In the genomic region with DNA sequence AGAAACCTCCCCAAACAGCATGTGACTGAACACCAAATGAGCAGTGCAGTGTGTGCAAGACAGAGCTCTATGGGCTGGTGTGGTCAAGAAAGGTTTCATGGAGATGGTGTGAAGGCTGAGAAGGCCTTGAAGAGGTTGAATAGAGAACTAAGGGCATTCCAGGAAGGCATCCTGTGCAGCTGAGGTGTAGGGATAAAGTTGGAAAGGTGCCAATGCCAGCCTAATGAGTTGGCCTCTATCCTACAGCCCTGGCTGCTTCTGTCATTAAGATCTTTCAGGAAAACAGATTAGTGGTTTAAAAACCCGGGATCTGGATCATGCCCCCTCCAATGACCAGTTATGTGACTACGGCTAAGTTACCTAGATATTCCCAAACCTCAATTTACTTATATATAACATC, we compare ENCODE assay signal across 17 cellular contexts. TPM values are rescaled to one million over a fixed set of nuclear protein-coding genes. Genes with fewer than 3 reads are reported as not detected.
DNase-seq lines count a peak whose midpoint lies in the region; ATAC-seq, FAIRE-seq and TF ChIP-seq lines count a peak whose summit lies in the region.
"Had no signal": no experiment of that assay in that cellular context is flagged by ENCODE, and none has a peak within 500 bp of the region (broad histone marks: within the 10 kb centered on the region; RNA-seq: fewer than 3 reads in every experiment).

No MANE protein-coding gene starts in this region.

- DNase-seq in DMS 273 (lab: John Stamatoyannopoulos, UW; ENCODE audit: unreplicated experiment) (peak; percentile 39), DMS 273 treated with DMSO at 0.1 percent for 48 hours (lab: John Stamatoyannopoulos, UW) (no peak), COLO668 (lab: John Stamatoyannopoulos, UW; ENCODE audit: unreplicated experiment) (peak; percentile 3), NCI-H2029 (lab: John Stamatoyannopoulos, UW) (peak; percentile 45), K562 (ENCODE audit: extremely low read depth in 1 of 4, low spot score in 3 of 4) (no peak), upper lobe of right lung (no peak)
- no peak for DNase-seq in activated T-cell treated with anti-CD3 and anti-CD28 coated beads, Interleukin-2, amount 50 U/mL, for 1 hour
- DNase-seq: CD8-positive, alpha-beta memory T cell; KBM-7; NCI-H1417 treated with DMSO at 0.1 percent for 48 hours; NCI-H510A treated with DMSO at 0.1 percent for 48 hours had no signal

- H3K79me2 ChIP-seq in K562 (ENCODE audit: control insufficient read depth, insufficient read depth, low read length), result peaks cover 81% of the 10 kb centered on the region

- CTCF ChIA-PET in K562 (lab: Yijun Ruan, JAX; ENCODE audit: low intra/inter-chr PET ratio), result no interaction called here

- H3K4me2 ChIP-seq in K562 (ENCODE audit: insufficient read depth, low read length), result no peak overlapping the region
- H3K4me2 ChIP-seq: BLaER1 had no signal

- POLR2A ChIA-PET in K562 (lab: Yijun Ruan, JAX), result interaction anchor here (1.9 kb wide), 2 partner anchors 13 to 15 kb away, joined by 8 to 9 read pairs; partner anchors contain the start of gene DIAPH1

- 86% methylated on average over 2 of the region's 2 CpGs for WGBS in K562 (ENCODE audit: insufficient coverage, low coverage, missing lambda C conversion rate)

- peak overlapping the region in 1 of 2 experiments; percentile 26; a peak in 1 of 4 replicates for H3K9ac ChIP-seq in K562 (ENCODE audit: insufficient read depth in 1 of 2, low read depth in 2 of 2, low read length in 2 of 2)
- H3K9ac ChIP-seq: BLaER1 had no signal

- H3K27ac ChIP-seq in K562 (ENCODE audit: extremely low read depth, low read depth, low read length), result no peak overlapping the region
- H3K27ac ChIP-seq in upper lobe of right lung, result no peak overlapping the region
- H3K27ac ChIP-seq: 22Rv1, BLaER1 had no signal

- no TSS peak for BruUV-seq in K562 (replicated peaks; lab: Mats Ljungman, UMichigan)

- peaks cover 71% of the 10 kb centered on the region for H3K36me3 ChIP-seq in K562 (ENCODE audit: control insufficient read depth, insufficient read depth, low read length)
- peaks cover 29% of the 10 kb centered on the region for H3K36me3 ChIP-seq in upper lobe of right lung

- no peak overlapping the region for H2AFZ ChIP-seq in K562 (ENCODE audit: low read depth, low read length)

- peaks cover 21 to 31% of the 10 kb centered on the region in 2 experiments for H3K4me1 ChIP-seq in K562 (replicated peaks in 1 of 2; ENCODE audit: control insufficient read depth in 2 of 2, insufficient read depth in 2 of 2, low read length in 2 of 2)
- H3K4me1 ChIP-seq in upper lobe of right lung, result peaks cover 16% of the 10 kb centered on the region

- no peak for TF ChIP-seq EP300 in K562 (IDR thresholded peaks at IDR 0.05; ENCODE audit: low read length)

- H3K9me1 ChIP-seq in K562 (ENCODE audit: control insufficient read depth, insufficient read depth, low read length), result no peaks in the 10 kb centered on the region

- ATAC-seq in K562 (no peak), upper lobe of right lung (no peak), GM21390 (IDR thresholded peaks at IDR 0.05; ENCODE audit: unreplicated experiment) (no peak)

- TF ChIP-seq CTCF in K562 (IDR thresholded peaks at IDR 0.05 in 2 of 3, conservative IDR thresholded peaks at IDR 0.05 in 1 of 3; ENCODE audit: insufficient read depth in 2 of 3, low read depth in 1 of 3, low read length in 3 of 3), result no peak
- TF ChIP-seq CTCF in upper lobe of right lung (IDR thresholded peaks at IDR 0.05), result no peak

- intact Hi-C loops in K562 (cut with micrococcal nuclease), result no loop called here
- intact Hi-C loops in upper lobe of right lung (cut with DNase I), result no loop called here

- no peaks in the 10 kb centered on the region for H3K9me3 ChIP-seq in K562 (replicated peaks; ENCODE audit: control insufficient read depth, insufficient read depth, low read depth, low read length)
- no peaks in the 10 kb centered on the region for H3K9me3 ChIP-seq in upper lobe of right lung
- H3K9me3 ChIP-seq: BLaER1, HAP-1 had no signal

- FAIRE-seq in K562 (lab: Jason Lieb, UNC), result no peak
- FAIRE-seq: GM12892, HTR-8/SVneo had no signal

- H3K27me3 ChIP-seq in K562 (ENCODE audit: control insufficient read depth in 2 of 2, insufficient read depth in 2 of 2, low read length in 2 of 2) (no peaks in the 10 kb centered on the region), upper lobe of right lung (no peaks in the 10 kb centered on the region)
- H3K27me3 ChIP-seq: BLaER1 had no signal

- in situ Hi-C loops in K562 (cut with MboI), result no loop called here

- no peak for TF ChIP-seq POLR2A in K562 (conservative IDR thresholded peaks at IDR 0.05)

- TF ChIP-seq RAD21 in K562 (CRISPR knock-in tag; conservative IDR thresholded peaks at IDR 0.05 in 1 of 2, IDR thresholded peaks at IDR 0.05 in 1 of 2), result no peak

- 0 out of 2 replicates have a peak, but pooled peaks cover 8% of the 10 kb centered on the region for H4K20me1 ChIP-seq in K562 (replicated peaks; ENCODE audit: control insufficient read depth, insufficient read depth, low read length)

- H3K4me3 ChIP-seq in K562, result no peak overlapping the region
- H3K4me3 ChIP-seq in upper lobe of right lung, result no peak overlapping the region
- H3K4me3 ChIP-seq: BLaER1, HAP-1 had no signal

RNA-seq across cellular contexts. Expression of gene HDAC3, which starts 4.0 kb away (rescaled TPM):
- 380 and 433 TPM in 2 replicates for total RNA-seq in K562 (2011; cell fraction: chromatin; rRNA removed; ENCODE audit: low replicate concordance)
- total RNA-seq in K562 (2011; cell fraction: nucleolus; rRNA removed), result 249 and 274 TPM in 2 replicates
- 332 and 388 TPM in 2 replicates for total RNA-seq in K562 (2011; cell fraction: nucleoplasm; rRNA removed)
- total RNA-seq in K562 (2014; rRNA removed) (111 and 160 TPM in 2 replicates), K562 (2014; rRNA removed; fragmentation: Illumina TruSeq; extraction: Trizol) (118 and 129 TPM in 2 replicates), K562 (2015; rRNA removed; fragmentation: Illumina TruSeq; extraction: Trizol) (116 and 130 TPM in 2 replicates), K562 (2021) (114 and 119 TPM in 2 replicates), upper lobe of right lung (42.1 TPM)
- polyA plus RNA-seq in K562 (2011; rRNA removed) (190 and 191 TPM in 2 replicates), K562 (2014; fragmentation: Illumina TruSeq; extraction: Trizol) (144 and 153 TPM in 2 replicates), K562 (2014; fragmentation: Nextera tagmentation; extraction: Ambion mirVana) (100 to 1,000 TPM in 1 of 2 experiments, 10 to 100 TPM in 1; 89.7 to 107 TPM), K562 (2014; rRNA removed) (120 and 137 TPM in 2 replicates)
- 207 and 230 TPM in 2 replicates for polyA plus RNA-seq in K562 (2011; cell fraction: cytosol; rRNA removed)
- 365 and 426 TPM in 2 replicates for polyA plus RNA-seq in K562 (2011; cell fraction: nucleus; rRNA removed)
- 77.6 and 93.4 TPM in 2 replicates for polyA plus RNA-seq in K562 (2012)
- 136 and 147 TPM in 2 replicates for polyA minus RNA-seq in K562 (2011; rRNA and poly(A)+ RNA removed)
- 73.0 and 87.2 TPM in 2 replicates for polyA minus RNA-seq in K562 (2011; cell fraction: cytosol; rRNA and poly(A)+ RNA removed)
- 80.6 and 114 TPM in 2 replicates for polyA minus RNA-seq in K562 (2011; cell fraction: nucleus; rRNA and poly(A)+ RNA removed)

RNA-seq across cellular contexts. Expression of gene RELL2, which starts 4.1 kb away (rescaled TPM):
- 14.3 and 44.8 TPM in 2 replicates for total RNA-seq in K562 (2011; cell fraction: chromatin; rRNA removed; ENCODE audit: low replicate concordance)
- total RNA-seq in K562 (2011; cell fraction: nucleolus; rRNA removed), result 46.6 and 54.9 TPM in 2 replicates
- total RNA-seq in K562 (2011; cell fraction: nucleoplasm; rRNA removed), result 22.9 and 26.5 TPM in 2 replicates
- 30.7 and 35.5 TPM in 2 replicates for total RNA-seq in K562 (2014; rRNA removed)
- 5.0 and 7.0 TPM in 2 replicates for total RNA-seq in K562 (2014; rRNA removed; fragmentation: Illumina TruSeq; extraction: Trizol)
- total RNA-seq in K562 (2015; rRNA removed; fragmentation: Illumina TruSeq; extraction: Trizol), result 14.1 and 14.3 TPM in 2 replicates
- 22.9 and 23.3 TPM in 2 replicates for total RNA-seq in K562 (2021)
- polyA plus RNA-seq in K562 (2011; rRNA removed), result 17.4 and 17.9 TPM in 2 replicates
- polyA plus RNA-seq in K562 (2011; cell fraction: cytosol; rRNA removed), result 15.7 and 32.1 TPM in 2 replicates
- 65.3 and 140 TPM in 2 replicates for polyA plus RNA-seq in K562 (2011; cell fraction: nucleus; rRNA removed)
- polyA plus RNA-seq in K562 (2012), result 4.8 and 10.5 TPM in 2 replicates
- polyA plus RNA-seq in K562 (2014; fragmentation: Illumina TruSeq; extraction: Trizol), result 13.3 and 19.8 TPM in 2 replicates
- polyA plus RNA-seq in K562 (2014; fragmentation: Nextera tagmentation; extraction: Ambion mirVana), result under 1 TPM; 0.06 to 0.76 TPM
- 33.8 and 36.0 TPM in 2 replicates for polyA plus RNA-seq in K562 (2014; rRNA removed)
- 6.0 and 11.9 TPM in 2 replicates for polyA minus RNA-seq in K562 (2011; rRNA and poly(A)+ RNA removed)
- polyA minus RNA-seq in K562 (2011; cell fraction: cytosol; rRNA and poly(A)+ RNA removed), result 7.4 and 8.4 TPM in 2 replicates
- 18.0 and 23.8 TPM in 2 replicates for polyA minus RNA-seq in K562 (2011; cell fraction: nucleus; rRNA and poly(A)+ RNA removed)
- 6.1 TPM for total RNA-seq in upper lobe of right lung

RNA-seq across cellular contexts. Expression of gene DIAPH1, which starts 13.8 kb away (rescaled TPM):
- total RNA-seq in K562 (2011; cell fraction: chromatin; rRNA removed; ENCODE audit: low replicate concordance), result 295 and 514 TPM in 2 replicates
- total RNA-seq in K562 (2011; cell fraction: nucleolus; rRNA removed), result 151 and 162 TPM in 2 replicates
- 271 and 317 TPM in 2 replicates for total RNA-seq in K562 (2011; cell fraction: nucleoplasm; rRNA removed)
- total RNA-seq in K562 (2014; rRNA removed) (90.1 and 91.4 TPM in 2 replicates), K562 (2014; rRNA removed; fragmentation: Illumina TruSeq; extraction: Trizol) (73.7 and 84.9 TPM in 2 replicates), K562 (2015; rRNA removed; fragmentation: Illumina TruSeq; extraction: Trizol) (60.8 and 68.0 TPM in 2 replicates), K562 (2021) (268 and 328 TPM in 2 replicates), upper lobe of right lung (118 TPM)
- polyA plus RNA-seq in K562 (2011; rRNA removed) (146 and 159 TPM in 2 replicates), K562 (2014; fragmentation: Illumina TruSeq; extraction: Trizol) (261 and 291 TPM in 2 replicates), K562 (2014; fragmentation: Nextera tagmentation; extraction: Ambion mirVana) (10 to 100 TPM; 75.8 to 97.8 TPM), K562 (2014; rRNA removed) (131 and 168 TPM in 2 replicates)
- 137 TPM in 2 replicates for polyA plus RNA-seq in K562 (2011; cell fraction: cytosol; rRNA removed)
- polyA plus RNA-seq in K562 (2011; cell fraction: nucleus; rRNA removed), result 325 and 501 TPM in 2 replicates
- 172 and 199 TPM in 2 replicates for polyA plus RNA-seq in K562 (2012)
- 279 and 286 TPM in 2 replicates for polyA minus RNA-seq in K562 (2011; rRNA and poly(A)+ RNA removed)
- 184 and 249 TPM in 2 replicates for polyA minus RNA-seq in K562 (2011; cell fraction: cytosol; rRNA and poly(A)+ RNA removed)
- 108 and 288 TPM in 2 replicates for polyA minus RNA-seq in K562 (2011; cell fraction: nucleus; rRNA and poly(A)+ RNA removed)

RNA-seq across cellular contexts. Expression of gene FCHSD1, which starts 18.6 kb away (rescaled TPM):
- total RNA-seq in K562 (2011; cell fraction: chromatin; rRNA removed; ENCODE audit: low replicate concordance), result 160 and 307 TPM in 2 replicates
- 128 and 139 TPM in 2 replicates for total RNA-seq in K562 (2011; cell fraction: nucleolus; rRNA removed)
- total RNA-seq in K562 (2011; cell fraction: nucleoplasm; rRNA removed), result 143 and 150 TPM in 2 replicates
- total RNA-seq in K562 (2014; rRNA removed) (19.2 and 20.6 TPM in 2 replicates), K562 (2014; rRNA removed; fragmentation: Illumina TruSeq; extraction: Trizol) (7.0 and 7.9 TPM in 2 replicates), K562 (2015; rRNA removed; fragmentation: Illumina TruSeq; extraction: Trizol) (12.9 and 13.7 TPM in 2 replicates), K562 (2021) (19.2 and 26.5 TPM in 2 replicates), upper lobe of right lung (13.6 TPM)
- polyA plus RNA-seq in K562 (2011; rRNA removed) (24.8 and 36.2 TPM in 2 replicates), K562 (2014; fragmentation: Illumina TruSeq; extraction: Trizol) (13.6 and 20.6 TPM in 2 replicates), K562 (2014; fragmentation: Nextera tagmentation; extraction: Ambion mirVana) (under 1 TPM; 0.35 to 0.84 TPM), K562 (2014; rRNA removed) (28.6 and 37.5 TPM in 2 replicates)
- 11.3 and 18.8 TPM in 2 replicates for polyA plus RNA-seq in K562 (2011; cell fraction: cytosol; rRNA removed)
- 300 and 346 TPM in 2 replicates for polyA plus RNA-seq in K562 (2011; cell fraction: nucleus; rRNA removed)
- 16.4 and 35.9 TPM in 2 replicates for polyA plus RNA-seq in K562 (2012)
- polyA minus RNA-seq in K562 (2011; rRNA and poly(A)+ RNA removed), result 7.8 and 12.4 TPM in 2 replicates
- 12.8 and 13.1 TPM in 2 replicates for polyA minus RNA-seq in K562 (2011; cell fraction: cytosol; rRNA and poly(A)+ RNA removed)
- 43.8 and 62.2 TPM in 2 replicates for polyA minus RNA-seq in K562 (2011; cell fraction: nucleus; rRNA and poly(A)+ RNA removed)

RNA-seq across cellular contexts. Expression of gene ARAP3, which starts 49.4 kb away (rescaled TPM):
- total RNA-seq in K562 (2011; cell fraction: chromatin; rRNA removed; ENCODE audit: low replicate concordance), result 9.6 and 29.6 TPM in 2 replicates
- 10.7 and 13.7 TPM in 2 replicates for total RNA-seq in K562 (2011; cell fraction: nucleolus; rRNA removed)
- total RNA-seq in K562 (2011; cell fraction: nucleoplasm; rRNA removed), result 8.9 and 9.9 TPM in 2 replicates
- 6.4 and 8.6 TPM in 2 replicates for total RNA-seq in K562 (2014; rRNA removed)
- total RNA-seq in K562 (2014; rRNA removed; fragmentation: Illumina TruSeq; extraction: Trizol), result 5.1 and 5.2 TPM in 2 replicates
- 7.1 and 7.5 TPM in 2 replicates for total RNA-seq in K562 (2015; rRNA removed; fragmentation: Illumina TruSeq; extraction: Trizol)
- total RNA-seq in K562 (2021), result 23.3 and 25.7 TPM in 2 replicates
- polyA plus RNA-seq in K562 (2011; rRNA removed), result 6.1 and 7.0 TPM in 2 replicates
- 5.5 and 7.0 TPM in 2 replicates for polyA plus RNA-seq in K562 (2011; cell fraction: cytosol; rRNA removed)
- polyA plus RNA-seq in K562 (2011; cell fraction: nucleus; rRNA removed), result 37.6 and 59.0 TPM in 2 replicates
- polyA plus RNA-seq in K562 (2012), result 13.9 and 21.4 TPM in 2 replicates
- 16.6 and 16.8 TPM in 2 replicates for polyA plus RNA-seq in K562 (2014; fragmentation: Illumina TruSeq; extraction: Trizol)
- 1 to 10 TPM in 1 of 2 experiments, under 1 TPM in 1; 0.83 to 1.4 TPM for polyA plus RNA-seq in K562 (2014; fragmentation: Nextera tagmentation; extraction: Ambion mirVana)
- 14.8 and 16.7 TPM in 2 replicates for polyA plus RNA-seq in K562 (2014; rRNA removed)
- 4.6 and 5.1 TPM in 2 replicates for polyA minus RNA-seq in K562 (2011; rRNA and poly(A)+ RNA removed)
- polyA minus RNA-seq in K562 (2011; cell fraction: cytosol; rRNA and poly(A)+ RNA removed), result 7.0 and 8.1 TPM in 2 replicates
- polyA minus RNA-seq in K562 (2011; cell fraction: nucleus; rRNA and poly(A)+ RNA removed), result 9.8 and 11.7 TPM in 2 replicates
- total RNA-seq in upper lobe of right lung, result 42.4 TPM

Comparison
In these comparisons a context has a peak if more than half of its experiments do, and no peak if none do; other contexts are left out.
1. DNase-seq: peak in DMS 273 (single experiment), COLO668 (single experiment) and NCI-H2029 (single experiment); none in DMS 273 treated with DMSO at 0.1 percent for 48 hours (single experiment), K562 (0 of 4), upper lobe of right lung (single experiment) and activated T-cell treated with anti-CD3 and anti-CD28 coated beads, Interleukin-2, amount 50 U/mL, for 1 hour (single experiment).